Comparison of ENCODE assay signal across 7 cellular contexts in the genomic region with DNA sequence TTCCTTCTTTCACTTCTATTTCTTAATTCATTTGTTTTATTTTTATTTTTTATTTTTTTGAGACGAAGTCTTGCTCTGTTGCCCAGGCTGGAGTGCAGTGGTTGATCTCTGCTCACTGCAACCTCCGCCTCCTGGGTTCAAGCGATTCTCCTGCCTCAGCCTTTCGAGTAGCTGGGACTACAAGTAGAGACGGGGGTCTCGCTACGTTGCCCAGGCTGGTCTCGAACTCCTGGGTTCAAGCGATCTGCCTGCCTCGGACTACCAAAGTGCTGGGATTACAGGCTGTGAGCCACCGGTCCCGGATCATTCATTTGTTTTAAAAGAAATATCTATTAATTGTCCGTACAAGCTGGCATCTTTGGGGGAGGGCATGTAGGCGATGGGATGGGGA. TPM values are rescaled to one million over a fixed set of nuclear protein-coding genes. Genes with fewer than 3 reads are reported as not detected.
DNase-seq lines count a peak whose midpoint lies in the region; ATAC-seq and TF ChIP-seq lines count a peak whose summit lies in the region.

No MANE protein-coding gene starts in this region.

- peaks cover 20% of the 10 kb centered on the region for H3K27me3 Mint-ChIP-seq in T-helper 17 cell
- peaks cover 11 to 15% of the 10 kb centered on the region in 2 donors for H3K27me3 Mint-ChIP-seq in stimulated activated naive B cell treated with anti-CD40 and anti-IgM and Interleukin-4, amounts not matched to agents 10 μg/mL and 1 μg/mL and 100 μg/mL, for 72 hours

- peaks cover 20% of the 10 kb centered on the region for H3K27me3 ChIP-seq in hepatocyte

- H3K79me2 ChIP-seq in hepatocyte: peaks cover 27% of the 10 kb centered on the region

- no peak overlapping the region for H3K27ac ChIP-seq in HEK293 (ENCODE audit: extremely low read depth, low read depth, low read length)
- H3K27ac ChIP-seq in hepatocyte: peak overlapping the region; percentile 41

- peaks cover 4% of the 10 kb centered on the region for H3K36me3 Mint-ChIP-seq in T-helper 17 cell (ENCODE audit: low read depth)
- peaks cover 39 to 42% of the 10 kb centered on the region in 2 donors for H3K36me3 Mint-ChIP-seq in stimulated activated naive B cell treated with anti-CD40 and anti-IgM and Interleukin-4, amounts not matched to agents 10 μg/mL and 1 μg/mL and 100 μg/mL, for 72 hours

- CTCF ChIA-PET in HEK293 (lab: Yijun Ruan, JAX): interaction anchor here (0.6 to 7.2 kb wide), 9 partner anchors 9 to 1850 kb away, joined by 3 to 208 read pairs (median 56); a partner anchor contains a TSS

- H3K9me3 ChIP-seq in HEK293 (ENCODE audit: control insufficient read depth, insufficient read depth, low read depth, low read length) (no peaks in the 10 kb centered on the region), T-helper 17 cell (ENCODE audit: control insufficient read depth, low read length, poor library complexity, severe bottlenecking) (no peaks in the 10 kb centered on the region), hepatocyte (ENCODE audit: low read depth) (no peaks in the 10 kb centered on the region)

- peaks cover 4% of the 10 kb centered on the region; the same call in 1 of the 2 replicates for H3K4me1 ChIP-seq in HEK293 (ENCODE audit: control insufficient read depth, insufficient read depth, low read length)
- H3K4me1 ChIP-seq in hepatocyte (ENCODE audit: insufficient read depth): peaks cover 23% of the 10 kb centered on the region

- peak overlapping the region; percentile 98 for H3K4me3 Mint-ChIP-seq in T-helper 17 cell
- peak overlapping the region; percentile 100 for H3K4me3 Mint-ChIP-seq in stimulated activated naive B cell treated with anti-CD40 and anti-IgM and Interleukin-4, amounts not matched to agents 10 μg/mL and 1 μg/mL and 100 μg/mL, for 72 hours

- peaks cover 44% of the 10 kb centered on the region for H3K4me1 Mint-ChIP-seq in T-helper 17 cell
- peaks cover 39 to 73% of the 10 kb centered on the region in 2 donors for H3K4me1 Mint-ChIP-seq in stimulated activated naive B cell treated with anti-CD40 and anti-IgM and Interleukin-4, amounts not matched to agents 10 μg/mL and 1 μg/mL and 100 μg/mL, for 72 hours

- H3K4me2 ChIP-seq in hepatocyte: peak overlapping the region; percentile 98

- DNase-seq in T-helper 17 cell (no peak), hepatocyte (ENCODE audit: low spot score) (no peak), NCI-H446 (lab: John Stamatoyannopoulos, UW) (no peak), GM10266 (ENCODE audit: extremely low spot score) (no peak), UCSD-AML1 (lab: John Stamatoyannopoulos, UW; ENCODE audit: unreplicated experiment) (no peak)
- no peak for DNase-seq in stimulated activated naive B cell treated with anti-CD40 and anti-IgM and Interleukin-4, amounts not matched to agents 10 μg/mL and 1 μg/mL and 100 μg/mL, for 72 hours

- H3K4me3 ChIP-seq in HEK293 (ENCODE audit: low read depth, low read length) (no peak overlapping the region), hepatocyte (no peak overlapping the region)

- ATAC-seq in T-helper 17 cell: no peak
- no peak for ATAC-seq in stimulated activated naive B cell treated with anti-CD40 and anti-IgM and Interleukin-4, amounts not matched to agents 10 μg/mL and 1 μg/mL and 100 μg/mL, for 72 hours (replicated peaks)

- H4K20me1 ChIP-seq in hepatocyte (ENCODE audit: insufficient read depth, poor library complexity, severe bottlenecking): peaks cover 10% of the 10 kb centered on the region

- TF ChIP-seq CTCF in HEK293 (tag by site-specific recombination; IDR thresholded peaks at IDR 0.05): no peak
- TF ChIP-seq CTCF in hepatocyte (IDR thresholded peaks at IDR 0.05; ENCODE audit: poor library complexity): no peak
- no peak for TF ChIP-seq CTCF in GM10266 (IDR thresholded peaks at IDR 0.05; ENCODE audit: control insufficient read depth, insufficient read depth, low read depth, missing control alignments)

- POLR2A ChIA-PET in HEK293 (lab: Yijun Ruan, JAX): interaction anchor here (2.2 kb wide), 1 partner anchor 19 kb away, joined by 15 read pairs; a partner anchor contains a TSS

- no peaks in the 10 kb centered on the region for H3K9me3 Mint-ChIP-seq in stimulated activated naive B cell treated with anti-CD40 and anti-IgM and Interleukin-4, amounts not matched to agents 10 μg/mL and 1 μg/mL and 100 μg/mL, for 72 hours

- H2AFZ ChIP-seq in hepatocyte: peak overlapping the region; percentile 27

- peak overlapping the region; percentile 99 for H3K27ac Mint-ChIP-seq in T-helper 17 cell
- H3K27ac Mint-ChIP-seq in stimulated activated naive B cell treated with anti-CD40 and anti-IgM and Interleukin-4, amounts not matched to agents 10 μg/mL and 1 μg/mL and 100 μg/mL, for 72 hours: peak overlapping the region; percentile 100

- H3K36me3 ChIP-seq in HEK293 (ENCODE audit: control insufficient read depth in 2 of 2, insufficient read depth in 1 of 2, low read length in 2 of 2) (peaks cover 0 to 10% of the 10 kb centered on the region in 2 experiments; a peak in 1 of 3 replicates), hepatocyte (replicated peaks; ENCODE audit: insufficient read depth, low read depth) (no peaks in the 10 kb centered on the region)

- H3K9me2 ChIP-seq in hepatocyte (replicated peaks; ENCODE audit: insufficient read depth): no peaks in the 10 kb centered on the region

- WGBS in hepatocyte (ENCODE audit: low lambda C conversion rate, missing lambda C conversion rate): 87% methylated on average over 14 of the region's 14 CpGs

TF ChIP-seq in HEK293, 187 proteins besides CTCF, POLR2A, EP300 and RAD21:
- TF ChIP-seq ZNF184 (tag by site-specific recombination; IDR thresholded peaks at IDR 0.05): no peak
- TF ChIP-seq, protein P1, sequence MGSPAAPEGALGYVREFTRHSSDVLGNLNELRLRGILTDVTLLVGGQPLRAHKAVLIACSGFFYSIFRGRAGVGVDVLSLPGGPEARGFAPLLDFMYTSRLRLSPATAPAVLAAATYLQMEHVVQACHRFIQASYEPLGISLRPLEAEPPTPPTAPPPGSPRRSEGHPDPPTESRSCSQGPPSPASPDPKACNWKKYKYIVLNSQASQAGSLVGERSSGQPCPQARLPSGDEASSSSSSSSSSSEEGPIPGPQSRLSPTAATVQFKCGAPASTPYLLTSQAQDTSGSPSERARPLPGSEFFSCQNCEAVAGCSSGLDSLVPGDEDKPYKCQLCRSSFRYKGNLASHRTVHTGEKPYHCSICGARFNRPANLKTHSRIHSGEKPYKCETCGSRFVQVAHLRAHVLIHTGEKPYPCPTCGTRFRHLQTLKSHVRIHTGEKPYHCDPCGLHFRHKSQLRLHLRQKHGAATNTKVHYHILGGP (tag by site-specific recombination; IDR thresholded peaks at IDR 0.05): no peak
- peak; percentile 94 for TF ChIP-seq ZNF121 (tag by site-specific recombination; IDR thresholded peaks at IDR 0.05)
- no peak for TF ChIP-seq ZNF214 (tag by site-specific recombination; IDR thresholded peaks at IDR 0.05; ENCODE audit: borderline replicate concordance)
- TF ChIP-seq ZNF366 (tag by site-specific recombination; conservative IDR thresholded peaks at IDR 0.05): 0 out of 2 replicates have a peak, but pooled peaks have one; percentile 13
- no peak for TF ChIP-seq ZNF548 (tag by site-specific recombination; IDR thresholded peaks at IDR 0.05)
- no peak for TF ChIP-seq SALL2 (tag by site-specific recombination; IDR thresholded peaks at IDR 0.05; ENCODE audit: borderline replicate concordance)
- TF ChIP-seq SP3 (tag by site-specific recombination; IDR thresholded peaks at IDR 0.05): no peak
- TF ChIP-seq ZNF600 (tag by site-specific recombination; IDR thresholded peaks at IDR 0.05): no peak
- no peak for TF ChIP-seq ZNF510 (tag by site-specific recombination; IDR thresholded peaks at IDR 0.05; ENCODE audit: insufficient replicate concordance)
- no peak for TF ChIP-seq BCL11B (tag by site-specific recombination; IDR thresholded peaks at IDR 0.05; ENCODE audit: low read depth)
- no peak for TF ChIP-seq ZFP41 (tag by site-specific recombination; IDR thresholded peaks at IDR 0.05; ENCODE audit: borderline replicate concordance)
- no peak for TF ChIP-seq ZNF416 (tag by site-specific recombination; IDR thresholded peaks at IDR 0.05)
- TF ChIP-seq ZSCAN23 (tag by site-specific recombination; IDR thresholded peaks at IDR 0.05): 0 out of 2 replicates have a peak, but pooled peaks have one; percentile 56

RNA-seq across cellular contexts. Expression of a gene that starts 0.5 kb away (rescaled TPM):
- total RNA-seq in T-helper 17 cell (10 to 100 TPM; 59.2 to 62.8 TPM), hepatocyte (13.2 and 16.7 TPM in 2 replicates)
- 9.6 and 14.0 TPM in 2 replicates for polyA plus RNA-seq in hepatocyte

RNA-seq across cellular contexts. Expression of a gene that starts 4.4 kb away (rescaled TPM):
- total RNA-seq in T-helper 17 cell: not detected
- total RNA-seq in hepatocyte: 0.30 and 0.44 TPM in 2 replicates
- 0.30 and 1.0 TPM in 2 replicates for polyA plus RNA-seq in hepatocyte

RNA-seq across cellular contexts. Expression of a gene that starts 8.5 kb away (rescaled TPM):
- total RNA-seq in T-helper 17 cell (10 to 100 TPM; 14.7 to 15.2 TPM), hepatocyte (73.0 and 74.1 TPM in 2 replicates)
- 92.9 and 104 TPM in 2 replicates for polyA plus RNA-seq in hepatocyte

RNA-seq across cellular contexts. Expression of a gene that starts 18.9 kb away (rescaled TPM):
- total RNA-seq in T-helper 17 cell (100 to 1,000 TPM; 454 to 478 TPM), hepatocyte (884 and 891 TPM in 2 replicates)
- polyA plus RNA-seq in hepatocyte: 422 and 440 TPM in 2 replicates

RNA-seq across cellular contexts. Expression of a gene that starts 42.4 kb away (rescaled TPM):
- total RNA-seq in T-helper 17 cell (1 to 10 TPM; 1.4 to 3.4 TPM), hepatocyte (23.3 and 32.4 TPM in 2 replicates)
- 28.5 and 30.8 TPM in 2 replicates for polyA plus RNA-seq in hepatocyte
